In genomic region chr5:144467795-144468194, GRCh38 we compare ENCODE assay signal across 7 cellular contexts.
A peak's percentile ranks its signal among the peaks of the same experiment; 100 is the strongest.
DNase-seq lines count a peak whose midpoint lies in the region; ATAC-seq and TF ChIP-seq lines count a peak whose summit lies in the region.

No MANE protein-coding gene starts in this region.

- H3K9me3 Mint-ChIP-seq in nephron = no peaks in the 10 kb centered on the region
- H3K9me3 Mint-ChIP-seq in activated CD8-positive, alpha-beta memory T cell treated with anti-CD3 and anti-CD28 coated beads, Interleukin-2, amount 10 ng/mL, durations not matched to agents 7 days and 5 days (ENCODE audit: low read depth) = peaks cover 5% of the 10 kb centered on the region

- no peak overlapping the region for H3K4me3 Mint-ChIP-seq in nephron
- H3K4me3 Mint-ChIP-seq in activated CD8-positive, alpha-beta memory T cell treated with anti-CD3 and anti-CD28 coated beads, Interleukin-2, amount 10 ng/mL, durations not matched to agents 7 days and 5 days = no peak overlapping the region

- DNase-seq in NCI-H2107 treated with DMSO at 0.1 percent for 48 hours (lab: John Stamatoyannopoulos, UW; ENCODE audit: unreplicated experiment) (peak; percentile 70), cerebellar cortex (ENCODE audit: low spot score) (peak; percentile 18)
- no peak for DNase-seq in activated naive CD4-positive, alpha-beta T cell treated with Interleukin-2 at 50 U/mL for 16 hours
- DNase-seq in activated CD8-positive, alpha-beta memory T cell treated with anti-CD3 and anti-CD28 coated beads, Interleukin-2, amount 10 ng/mL, durations not matched to agents 7 days and 5 days = no peak

- no peak for ATAC-seq in activated CD8-positive, alpha-beta memory T cell treated with anti-CD3 and anti-CD28 coated beads, Interleukin-2, amount 10 ng/mL, durations not matched to agents 7 days and 5 days
- ATAC-seq in GM21786 (IDR thresholded peaks at IDR 0.05; ENCODE audit: unreplicated experiment) = no peak

- peak; percentile 46 for TF ChIP-seq CTCF in GM12873 (IDR thresholded peaks at IDR 0.05; ENCODE audit: insufficient read depth, low read depth, low read length, missing control alignments)
- TF ChIP-seq CTCF in nephron (IDR thresholded peaks at IDR 0.05; ENCODE audit: unreplicated experiment in 3 of 3) = peak; percentile 30 to 58 (median 44)

- H3K4me1 Mint-ChIP-seq in nephron = peaks cover 13% of the 10 kb centered on the region
- H3K4me1 Mint-ChIP-seq in activated CD8-positive, alpha-beta memory T cell treated with anti-CD3 and anti-CD28 coated beads, Interleukin-2, amount 10 ng/mL, durations not matched to agents 7 days and 5 days = no peaks in the 10 kb centered on the region

- CTCF ChIA-PET in activated CD8-positive, alpha-beta memory T cell treated with anti-CD3 and anti-CD28 coated beads, Interleukin-2, amount 10 ng/mL, durations not matched to agents 7 days and 5 days (lab: Charles Lee) = no interaction called here

- H3K36me3 Mint-ChIP-seq in nephron (ENCODE audit: low read depth) = no peaks in the 10 kb centered on the region
- H3K36me3 Mint-ChIP-seq in activated CD8-positive, alpha-beta memory T cell treated with anti-CD3 and anti-CD28 coated beads, Interleukin-2, amount 10 ng/mL, durations not matched to agents 7 days and 5 days = no peaks in the 10 kb centered on the region

- no peaks in the 10 kb centered on the region for H3K27me3 Mint-ChIP-seq in nephron (ENCODE audit: low read depth)
- no peaks in the 10 kb centered on the region for H3K27me3 Mint-ChIP-seq in activated CD8-positive, alpha-beta memory T cell treated with anti-CD3 and anti-CD28 coated beads, Interleukin-2, amount 10 ng/mL, durations not matched to agents 7 days and 5 days

- peak overlapping the region; percentile 32 to 86 (median 44) for H3K27ac Mint-ChIP-seq in nephron
- H3K27ac Mint-ChIP-seq in activated CD8-positive, alpha-beta memory T cell treated with anti-CD3 and anti-CD28 coated beads, Interleukin-2, amount 10 ng/mL, durations not matched to agents 7 days and 5 days = no peak overlapping the region

Comparison
In these comparisons a context has a peak if more than half of its experiments do, and no peak if none do; other contexts are left out.
1. DNase-seq: peak in NCI-H2107 treated with DMSO at 0.1 percent for 48 hours (single experiment) and cerebellar cortex (single experiment); none in activated naive CD4-positive, alpha-beta T cell treated with Interleukin-2 at 50 U/mL for 16 hours (single experiment) and activated CD8-positive, alpha-beta memory T cell treated with anti-CD3 and anti-CD28 coated beads, Interleukin-2, amount 10 ng/mL, durations not matched to agents 7 days and 5 days (single experiment).